ENCODE assay signal across 19 cellular contexts in the genomic region with DNA sequence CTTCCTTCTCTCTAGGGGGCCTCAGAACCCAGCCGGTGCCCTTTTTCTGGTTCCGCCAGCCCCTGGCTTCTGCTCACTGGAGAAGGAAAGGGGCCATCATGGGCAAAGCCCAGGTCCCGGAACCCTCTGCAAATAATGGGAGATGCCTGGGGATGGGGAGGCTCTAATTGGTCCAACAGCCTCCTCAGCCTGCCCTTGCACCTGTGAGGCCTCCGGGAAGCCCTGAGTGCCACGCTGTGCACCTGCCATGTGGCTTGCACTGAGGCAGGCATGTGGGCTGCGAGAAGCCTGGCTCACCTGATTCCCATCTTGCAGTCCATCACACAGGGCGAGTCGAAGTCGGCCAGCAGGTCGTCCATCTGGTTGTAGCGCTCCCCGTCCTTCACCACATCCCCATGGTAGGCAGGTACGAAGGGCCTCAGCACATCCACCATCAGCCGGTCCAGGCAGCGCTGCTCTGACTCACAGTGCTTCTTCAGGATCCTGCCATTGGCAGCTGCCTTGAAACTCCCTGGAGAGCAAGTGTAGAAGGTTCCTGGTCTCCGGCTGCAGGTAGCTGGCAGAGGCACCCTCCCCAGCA.
A peak's percentile ranks its signal among the peaks of the same experiment; 100 is the strongest.
DNase-seq lines count a peak whose midpoint lies in the region; ATAC-seq and TF ChIP-seq lines count a peak whose summit lies in the region.
"Had no signal": no experiment of that assay in that cellular context is flagged by ENCODE, and none has a peak within 500 bp of the region (broad histone marks: within the 10 kb centered on the region; RNA-seq: fewer than 3 reads in every experiment).

No MANE protein-coding gene starts in this region.

- H3K9me3 ChIP-seq in CD4-positive, alpha-beta memory T cell (ENCODE audit: control insufficient read depth in 1 of 2, low read length in 2 of 2), result no peaks in the 10 kb centered on the region
- no peaks in the 10 kb centered on the region for H3K9me3 ChIP-seq in PC-9 (ENCODE audit: insufficient read depth, low read depth)
- H3K9me3 ChIP-seq in psoas muscle, result no peaks in the 10 kb centered on the region
- H3K9me3 ChIP-seq in OCI-LY7 (ENCODE audit: low read length), result no peaks in the 10 kb centered on the region
- H3K9me3 ChIP-seq: BE2C, thoracic aorta had no signal

- 93 to 95% (median 93%) methylated on average over 16 of the region's 16 CpGs for WGBS in psoas muscle, 3 donors

- POLR2A ChIA-PET in CD4-positive, alpha-beta memory T cell (lab: Charles Lee; ENCODE audit: partially characterized antibody), result interaction anchor here (1.0 to 1.3 kb wide), 3 partner anchors 16 to 86 kb away, joined by 3 read pairs; no protein-coding TSS in a partner anchor
- POLR2A ChIA-PET in PC-9 (lab: Charles Lee; ENCODE audit: unreplicated experiment) (no interaction called here), OCI-LY7 (lab: Charles Lee) (interaction anchor here (0.9 kb wide), 1 partner anchor 84 kb away, joined by 4 read pairs; no protein-coding TSS in a partner anchor)

- DNase-seq in CD4-positive, alpha-beta memory T cell, result peak in 1 of 5 donors; percentile 2
- no peak for DNase-seq in PC-9
- no peak for DNase-seq in effector memory CD8-positive, alpha-beta T cell
- DNase-seq in psoas muscle, result peak; percentile 2 to 20
- no peak for DNase-seq in activated CD4-positive, CD25-positive, alpha-beta regulatory T cell treated with anti-CD3 and anti-CD28 coated beads, Interleukin-2, amount 50 U/mL, for 72 hours
- no peak for DNase-seq in globus pallidus (ENCODE audit: low spot score)
- DNase-seq in OCI-LY7 (ENCODE audit: low spot score), result no peak
- DNase-seq: activated naive CD4-positive, alpha-beta T cell treated with anti-CD3 and anti-CD28 coated beads for 36 hours; BE2C; brain microvascular endothelial cell; DMS153; islet precursor cell; MV-4-11; NCI-H2029 treated with DMSO at 0.1 percent for 48 hours; NCI-H510A treated with DMSO at 0.1 percent for 48 hours; SHP77 treated with DMSO at 0.1 percent for 48 hours had no signal

- peak overlapping the region; percentile 67 for H3K4me2 ChIP-seq in PC-9
- H3K4me2 ChIP-seq in OCI-LY7 (ENCODE audit: low read length), result no peak overlapping the region
- H3K4me2 ChIP-seq: GM23338 had no signal

- H3K4me3 Mint-ChIP-seq in CD4-positive, alpha-beta memory T cell, result peak overlapping the region in 3 of 8 donors; percentile 15 to 27 (median 22)
- no peak overlapping the region for H3K4me3 Mint-ChIP-seq in effector memory CD8-positive, alpha-beta T cell
- H3K4me3 Mint-ChIP-seq: activated naive CD4-positive, alpha-beta T cell treated with anti-CD3 and anti-CD28 coated beads for 36 hours; GM23338 had no signal

- BruUV-seq in PC-9 (replicated peaks; lab: Mats Ljungman, UMichigan) (no TSS peak), OCI-LY7 (replicated peaks; lab: Mats Ljungman, UMichigan) (no TSS peak)

- no peak overlapping the region for H3K4me3 ChIP-seq in CD4-positive, alpha-beta memory T cell (ENCODE audit: low read length in 2 of 2)
- no peak overlapping the region for H3K4me3 ChIP-seq in PC-9
- H3K4me3 ChIP-seq in psoas muscle, result no peak overlapping the region
- no peak overlapping the region for H3K4me3 ChIP-seq in OCI-LY7 (ENCODE audit: low read depth, low read length, poor library complexity, severe bottlenecking)
- H3K4me3 ChIP-seq: GM23338, thoracic aorta had no signal

- H3K36me3 ChIP-seq in CD4-positive, alpha-beta memory T cell (ENCODE audit: insufficient read depth, low read length), result peaks cover 51% of the 10 kb centered on the region
- no peaks in the 10 kb centered on the region for H3K36me3 ChIP-seq in PC-9 (ENCODE audit: low read depth)
- H3K36me3 ChIP-seq in psoas muscle (ENCODE audit: insufficient read depth in 1 of 2, low read depth in 1 of 2), result peaks cover 0 to 25% of the 10 kb centered on the region in 2 donors
- peaks cover 68% of the 10 kb centered on the region for H3K36me3 ChIP-seq in OCI-LY7 (ENCODE audit: insufficient read depth, low read length)
- H3K36me3 ChIP-seq: BE2C, brain microvascular endothelial cell had no signal

- peaks cover 57% of the 10 kb centered on the region for H3K4me1 ChIP-seq in CD4-positive, alpha-beta memory T cell (ENCODE audit: insufficient read depth, low read length)
- H3K4me1 ChIP-seq in PC-9 (replicated peaks; ENCODE audit: insufficient read depth) (peaks cover 46% of the 10 kb centered on the region), psoas muscle (peaks cover 23% of the 10 kb centered on the region), OCI-LY7 (ENCODE audit: insufficient read depth, low read length, poor library complexity, severe bottlenecking) (peaks cover 32% of the 10 kb centered on the region)
- H3K4me1 ChIP-seq: BE2C had no signal

- no peak for ATAC-seq in effector memory CD8-positive, alpha-beta T cell (replicated peaks)
- no peak for ATAC-seq in psoas muscle
- ATAC-seq: GM23338 had no signal

- intact Hi-C loops in CD4-positive, alpha-beta memory T cell (cut with micrococcal nuclease), result no loop called here
- intact Hi-C loops in PC-9 (cut with micrococcal nuclease; ENCODE audit: unreplicated experiment) (no loop called here), psoas muscle (cut with DNase I) (loop anchor here in 1 of 2 donors (5.0 kb wide), 1 partner anchor 65 kb away; no protein-coding TSS in a partner anchor), OCI-LY7 (cut with micrococcal nuclease; ENCODE audit: unreplicated experiment) (no loop called here)

- H3K4me1 Mint-ChIP-seq in CD4-positive, alpha-beta memory T cell, result peaks cover 43 to 78% (median 56%) of the 10 kb centered on the region in 4 donors
- peaks cover 53 to 61% of the 10 kb centered on the region in 2 donors for H3K4me1 Mint-ChIP-seq in effector memory CD8-positive, alpha-beta T cell (ENCODE audit: low read depth in 2 of 2)

- no peaks in the 10 kb centered on the region for H3K9me2 ChIP-seq in PC-9 (ENCODE audit: insufficient read depth)
- H3K9me2 ChIP-seq in OCI-LY7 (ENCODE audit: insufficient read depth, low read length), result no peaks in the 10 kb centered on the region

- no peaks in the 10 kb centered on the region for H3K79me2 ChIP-seq in PC-9 (ENCODE audit: low read depth)
- H3K79me2 ChIP-seq in OCI-LY7 (ENCODE audit: insufficient read depth, low read depth, low read length), result peaks cover 5% of the 10 kb centered on the region; the same call in 1 of the 2 replicates

- no peaks in the 10 kb centered on the region for H3K27me3 Mint-ChIP-seq in CD4-positive, alpha-beta memory T cell
- no peaks in the 10 kb centered on the region for H3K27me3 Mint-ChIP-seq in effector memory CD8-positive, alpha-beta T cell
- H3K27me3 Mint-ChIP-seq: IgD-negative memory B cell had no signal

- peak overlapping the region; percentile 5 for H3K27ac ChIP-seq in CD4-positive, alpha-beta memory T cell (ENCODE audit: low read depth, low read length)
- H3K27ac ChIP-seq in PC-9, result no peak overlapping the region
- H3K27ac ChIP-seq in psoas muscle, result no peak overlapping the region
- H3K27ac ChIP-seq in OCI-LY7 (ENCODE audit: low read depth, low read length, poor library complexity, severe bottlenecking), result no peak overlapping the region
- H3K27ac ChIP-seq: brain microvascular endothelial cell, thoracic aorta had no signal

- H3K9me3 Mint-ChIP-seq in CD4-positive, alpha-beta memory T cell, result peaks cover 0 to 3% (median 0%) of the 10 kb centered on the region in 8 donors
- no peaks in the 10 kb centered on the region for H3K9me3 Mint-ChIP-seq in effector memory CD8-positive, alpha-beta T cell
- H3K9me3 Mint-ChIP-seq: activated naive CD4-positive, alpha-beta T cell treated with anti-CD3 and anti-CD28 coated beads for 36 hours; GM23338; IgD-negative memory B cell had no signal

- H3K27me3 ChIP-seq in CD4-positive, alpha-beta memory T cell (ENCODE audit: insufficient read depth, low read length), result no peaks in the 10 kb centered on the region
- H3K27me3 ChIP-seq in PC-9 (ENCODE audit: insufficient read depth, low read depth) (no peaks in the 10 kb centered on the region), psoas muscle (ENCODE audit: insufficient read depth in 3 of 3, low read length in 2 of 3) (no peaks in the 10 kb centered on the region)
- H3K27me3 ChIP-seq: BE2C, brain microvascular endothelial cell had no signal

- H3F3A ChIP-seq in PC-9 (ENCODE audit: insufficient read depth, low read depth), result peaks cover 30% of the 10 kb centered on the region; the same call in 1 of the 2 replicates

- no peak for TF ChIP-seq CTCF in PC-9 (conservative IDR thresholded peaks at IDR 0.05)
- TF ChIP-seq CTCF in psoas muscle (IDR thresholded peaks at IDR 0.05), result no peak
- TF ChIP-seq CTCF in OCI-LY7 (conservative IDR thresholded peaks at IDR 0.05; ENCODE audit: low read length), result no peak

- CTCF ChIA-PET in CD4-positive, alpha-beta memory T cell (lab: Charles Lee; ENCODE audit: partially characterized antibody), result interaction anchor here (1.0 to 2.0 kb wide), 3 partner anchors 11 to 41 kb away, joined by 3 to 7 read pairs (median 4); no protein-coding TSS in a partner anchor
- CTCF ChIA-PET in PC-9 (lab: Charles Lee), result no interaction called here
- CTCF ChIA-PET in OCI-LY7 (lab: Charles Lee; ENCODE audit: unreplicated experiment), result no interaction called here

- H4K20me1 ChIP-seq in PC-9 (ENCODE audit: insufficient read depth), result no peaks in the 10 kb centered on the region
- H4K20me1 ChIP-seq in OCI-LY7 (ENCODE audit: insufficient read depth, low read length), result no peaks in the 10 kb centered on the region

- peaks cover 40 to 76% of the 10 kb centered on the region in 2 donors for H3K36me3 Mint-ChIP-seq in CD4-positive, alpha-beta memory T cell
- peaks cover 56% of the 10 kb centered on the region for H3K36me3 Mint-ChIP-seq in effector memory CD8-positive, alpha-beta T cell (ENCODE audit: insufficient read depth)

- H3K27ac Mint-ChIP-seq in CD4-positive, alpha-beta memory T cell, result peak overlapping the region in 6 of 7 donors; percentile 22 to 87 (median 62)
- H3K27ac Mint-ChIP-seq in effector memory CD8-positive, alpha-beta T cell, result peak overlapping the region; percentile 88 to 92
- H3K27ac Mint-ChIP-seq: activated naive CD4-positive, alpha-beta T cell treated with anti-CD3 and anti-CD28 coated beads for 36 hours; GM23338 had no signal

- H2AFZ ChIP-seq in PC-9, result no peak overlapping the region
- no peak overlapping the region for H2AFZ ChIP-seq in OCI-LY7 (ENCODE audit: low read length)
- H2AFZ ChIP-seq: GM23338 had no signal

Comparison
In these comparisons a context has a peak if more than half of its experiments do, and no peak if none do; other contexts are left out.
1. DNase-seq: peak in psoas muscle (2 of 2); none in PC-9 (0 of 2), effector memory CD8-positive, alpha-beta T cell (0 of 3), activated CD4-positive, CD25-positive, alpha-beta regulatory T cell treated with anti-CD3 and anti-CD28 coated beads, Interleukin-2, amount 50 U/mL, for 72 hours (single experiment), globus pallidus (single experiment) and OCI-LY7 (single experiment).